21 cellular contexts compared by ENCODE assay signal in the genomic region with DNA sequence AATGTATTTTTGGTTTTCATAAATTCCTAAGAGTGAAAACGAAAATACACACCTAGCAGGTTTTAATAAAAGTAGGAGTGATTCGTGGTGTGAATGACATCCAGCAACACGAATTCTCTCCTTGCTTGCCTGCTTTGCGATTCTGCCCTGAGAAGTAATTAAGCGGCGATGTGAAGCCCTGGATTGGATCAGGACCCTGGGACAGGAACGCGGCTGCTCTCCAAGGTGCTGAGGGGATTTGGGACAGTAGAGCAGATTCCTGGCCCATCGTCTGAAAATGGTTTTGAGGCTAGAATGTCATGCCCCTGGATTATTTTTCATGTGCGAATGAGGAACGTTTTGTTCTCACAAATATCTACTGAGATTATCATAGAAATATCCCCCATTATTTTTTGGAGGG. TPM values are rescaled to one million over a fixed set of nuclear protein-coding genes. Genes with fewer than 3 reads are reported as not detected.
DNase-seq lines count a peak whose midpoint lies in the region; TF ChIP-seq lines count a peak whose summit lies in the region.
"Had no signal": no experiment of that assay in that cellular context is flagged by ENCODE, and none has a peak within 500 bp of the region (broad histone marks: within the 10 kb centered on the region; RNA-seq: fewer than 3 reads in every experiment).

No MANE protein-coding gene starts in this region.

- no peak for TF ChIP-seq RAD21 in liver (IDR thresholded peaks at IDR 0.05)

- CTCF ChIA-PET in Caco-2 (lab: Charles Lee): no interaction called here

- no peaks in the 10 kb centered on the region for H3K36me3 Mint-ChIP-seq in Caco-2 (ENCODE audit: insufficient read depth, unreplicated experiment)
- H3K36me3 Mint-ChIP-seq: brain, type B pancreatic cell had no signal

- no peak overlapping the region for H3K9ac ChIP-seq in liver (ENCODE audit: low read depth in 1 of 2, low read length in 2 of 2)

- peak; percentile 43 to 65 for DNase-seq in Caco-2
- DNase-seq in KBM-7: peak; percentile 12
- peak; percentile 13 for DNase-seq in choroid plexus epithelial cell (ENCODE audit: low read depth)
- no peak for DNase-seq in NCI-H526 treated with DMSO at 0.1 percent for 48 hours (lab: John Stamatoyannopoulos, UW)
- no peak for DNase-seq in tibial artery
- DNase-seq in activated CD4-positive, alpha-beta T cell treated with anti-CD3 and anti-CD28 coated beads for 1 hour: no peak
- no peak for DNase-seq in activated CD8-positive, alpha-beta memory T cell treated with anti-CD3 and anti-CD28 coated beads, Interleukin-2, amount 50 U/mL, for 4 hours
- DNase-seq: activated CD4-positive, alpha-beta T cell treated with anti-CD3 and anti-CD28 coated beads, Interleukin-2, amount 50 U/mL, for 48 hours; BE2C; effector CD4-positive, alpha-beta T cell; foreskin keratinocyte; NCI-H1417; NCI-H510A; retina; stimulated activated CD4-positive, alpha-beta T cell treated with anti-CD3 and anti-CD28 coated beads, Interleukin-2, amount 100 ng/mL, for 24 hours; T-helper 2 cell had no signal

- H3K9me3 Mint-ChIP-seq in Caco-2 (ENCODE audit: unreplicated experiment): no peaks in the 10 kb centered on the region
- H3K9me3 Mint-ChIP-seq: activated T-helper 17 cell treated with anti-CD3 and anti-CD28 coated beads, Interleukin-2, amount 50 U/mL, for 72 hours; type B pancreatic cell had no signal

- H3K9me3 ChIP-seq in Caco-2 (no peaks in the 10 kb centered on the region; the same call in 1 of the 2 replicates), liver (ENCODE audit: control insufficient read depth in 4 of 4, low read length in 3 of 4) (no peaks in the 10 kb centered on the region), tibial artery (no peaks in the 10 kb centered on the region)
- H3K9me3 ChIP-seq: BE2C had no signal

- H3K27me3 Mint-ChIP-seq in Caco-2 (ENCODE audit: insufficient read depth, unreplicated experiment): peaks cover 3% of the 10 kb centered on the region
- H3K27me3 Mint-ChIP-seq: activated T-helper 17 cell treated with anti-CD3 and anti-CD28 coated beads, Interleukin-2, amount 50 U/mL, for 72 hours had no signal

- in situ Hi-C loops in KBM-7 (cut with MboI; ENCODE audit: low pct_unique_long_range_greater_than_20kb, low sequenced_read_pairs): no loop called here

- no peaks in the 10 kb centered on the region for H3K4me1 Mint-ChIP-seq in Caco-2 (ENCODE audit: low read depth, unreplicated experiment)
- H3K4me1 Mint-ChIP-seq: activated T-helper 17 cell treated with anti-CD3 and anti-CD28 coated beads, Interleukin-2, amount 50 U/mL, for 72 hours had no signal

- no peak overlapping the region for H3K27ac Mint-ChIP-seq in Caco-2 (ENCODE audit: unreplicated experiment)
- H3K27ac Mint-ChIP-seq: activated T-helper 17 cell treated with anti-CD3 and anti-CD28 coated beads, Interleukin-2, amount 50 U/mL, for 72 hours; brain; type B pancreatic cell had no signal

- H3K27me3 ChIP-seq in Caco-2 (replicated peaks; ENCODE audit: control insufficient read depth, insufficient read depth, low read length) (no peaks in the 10 kb centered on the region), liver (ENCODE audit: control insufficient read depth in 4 of 4, insufficient read depth in 4 of 4, low read length in 3 of 4) (peaks cover 0 to 8% (median 0%) of the 10 kb centered on the region in 4 donors), tibial artery (peaks cover 0 to 6% of the 10 kb centered on the region in 2 donors)
- H3K27me3 ChIP-seq: BE2C, foreskin keratinocyte had no signal

- BruUV-seq in Caco-2 (replicated peaks; lab: Mats Ljungman, UMichigan): no TSS peak

- H3K4me3 ChIP-seq in Caco-2 (ENCODE audit: low read depth, low read length) (no peak overlapping the region), choroid plexus epithelial cell (ENCODE audit: low read depth, low read length) (no peak overlapping the region), liver (ENCODE audit: low read depth in 1 of 3, low read length in 3 of 3) (no peak overlapping the region), tibial artery (no peak overlapping the region)

- H3K4me3 Mint-ChIP-seq in Caco-2 (ENCODE audit: unreplicated experiment): no peak overlapping the region
- H3K4me3 Mint-ChIP-seq: activated T-helper 17 cell treated with anti-CD3 and anti-CD28 coated beads, Interleukin-2, amount 50 U/mL, for 72 hours; type B pancreatic cell had no signal

- H3K36me3 ChIP-seq in Caco-2 (ENCODE audit: control insufficient read depth, insufficient read depth, low read length): no peaks in the 10 kb centered on the region
- H3K36me3 ChIP-seq in liver (ENCODE audit: control insufficient read depth in 4 of 4, insufficient read depth in 3 of 4, low read depth in 1 of 4, low read length in 3 of 4): no peaks in the 10 kb centered on the region
- H3K36me3 ChIP-seq in tibial artery: no peaks in the 10 kb centered on the region
- H3K36me3 ChIP-seq: BE2C had no signal

- 8% methylated on average over 11 of the region's 11 CpGs for WGBS in liver

- POLR2A ChIA-PET in Caco-2 (lab: Charles Lee): no interaction called here

- TF ChIP-seq CTCF in Caco-2 (IDR thresholded peaks at IDR 0.05; ENCODE audit: insufficient read depth in 1 of 2, low read depth in 1 of 2, low read length in 1 of 2, severe bottlenecking in 1 of 2, unreplicated experiment in 1 of 2) (no peak), choroid plexus epithelial cell (conservative IDR thresholded peaks at IDR 0.05; ENCODE audit: low read depth, low read length) (no peak), liver (IDR thresholded peaks at IDR 0.05; ENCODE audit: low read depth, low read length, missing input control) (no peak), tibial artery (IDR thresholded peaks at IDR 0.05) (no peak)

- no peaks in the 10 kb centered on the region for H3K4me1 ChIP-seq in Caco-2
- H3K4me1 ChIP-seq in liver (ENCODE audit: control insufficient read depth in 4 of 4, insufficient read depth in 4 of 4, low read length in 3 of 4): no peaks in the 10 kb centered on the region
- no peaks in the 10 kb centered on the region for H3K4me1 ChIP-seq in tibial artery
- H3K4me1 ChIP-seq: BE2C, foreskin keratinocyte had no signal

- H3K27ac ChIP-seq in liver (ENCODE audit: low read depth in 1 of 2, low read length in 2 of 2) (no peak overlapping the region), tibial artery (no peak overlapping the region)
- H3K27ac ChIP-seq: foreskin keratinocyte had no signal

- intact Hi-C loops in Caco-2 (cut with micrococcal nuclease; ENCODE audit: unreplicated experiment) (no loop called here), tibial artery (cut with DNase I; ENCODE audit: low total_unique reads) (no loop called here)

TF ChIP-seq in liver, 16 proteins besides CTCF, POLR2A, EP300 and RAD21:
- TF ChIP-seq, protein P1, sequence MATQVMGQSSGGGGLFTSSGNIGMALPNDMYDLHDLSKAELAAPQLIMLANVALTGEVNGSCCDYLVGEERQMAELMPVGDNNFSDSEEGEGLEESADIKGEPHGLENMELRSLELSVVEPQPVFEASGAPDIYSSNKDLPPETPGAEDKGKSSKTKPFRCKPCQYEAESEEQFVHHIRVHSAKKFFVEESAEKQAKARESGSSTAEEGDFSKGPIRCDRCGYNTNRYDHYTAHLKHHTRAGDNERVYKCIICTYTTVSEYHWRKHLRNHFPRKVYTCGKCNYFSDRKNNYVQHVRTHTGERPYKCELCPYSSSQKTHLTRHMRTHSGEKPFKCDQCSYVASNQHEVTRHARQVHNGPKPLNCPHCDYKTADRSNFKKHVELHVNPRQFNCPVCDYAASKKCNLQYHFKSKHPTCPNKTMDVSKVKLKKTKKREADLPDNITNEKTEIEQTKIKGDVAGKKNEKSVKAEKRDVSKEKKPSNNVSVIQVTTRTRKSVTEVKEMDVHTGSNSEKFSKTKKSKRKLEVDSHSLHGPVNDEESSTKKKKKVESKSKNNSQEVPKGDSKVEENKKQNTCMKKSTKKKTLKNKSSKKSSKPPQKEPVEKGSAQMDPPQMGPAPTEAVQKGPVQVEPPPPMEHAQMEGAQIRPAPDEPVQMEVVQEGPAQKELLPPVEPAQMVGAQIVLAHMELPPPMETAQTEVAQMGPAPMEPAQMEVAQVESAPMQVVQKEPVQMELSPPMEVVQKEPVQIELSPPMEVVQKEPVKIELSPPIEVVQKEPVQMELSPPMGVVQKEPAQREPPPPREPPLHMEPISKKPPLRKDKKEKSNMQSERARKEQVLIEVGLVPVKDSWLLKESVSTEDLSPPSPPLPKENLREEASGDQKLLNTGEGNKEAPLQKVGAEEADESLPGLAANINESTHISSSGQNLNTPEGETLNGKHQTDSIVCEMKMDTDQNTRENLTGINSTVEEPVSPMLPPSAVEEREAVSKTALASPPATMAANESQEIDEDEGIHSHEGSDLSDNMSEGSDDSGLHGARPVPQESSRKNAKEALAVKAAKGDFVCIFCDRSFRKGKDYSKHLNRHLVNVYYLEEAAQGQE (IDR thresholded peaks at IDR 0.05): peak; percentile 97
- no peak for TF ChIP-seq YY1 (IDR thresholded peaks at IDR 0.05)

RNA-seq across cellular contexts. Expression of a gene that starts 7.8 kb away (rescaled TPM):
- total RNA-seq in Caco-2 (2022) (not detected in 2 replicates), liver (not detected)
- polyA plus RNA-seq in liver: not detected
- total RNA-seq: activated T-helper 17 cell treated with anti-CD3 and anti-CD28 coated beads, Interleukin-2, amount 50 U/mL, for 72 hours; foreskin keratinocyte had no signal
- polyA plus RNA-seq: foreskin keratinocyte, keratinocyte had no signal

Comparison
In these comparisons a context has a peak if more than half of its experiments do, and no peak if none do; other contexts are left out.
1. DNase-seq: peak in Caco-2 (2 of 2), KBM-7 (single experiment) and choroid plexus epithelial cell (single experiment); none in NCI-H526 treated with DMSO at 0.1 percent for 48 hours (single experiment), tibial artery (0 of 2), activated CD4-positive, alpha-beta T cell treated with anti-CD3 and anti-CD28 coated beads for 1 hour (single experiment) and activated CD8-positive, alpha-beta memory T cell treated with anti-CD3 and anti-CD28 coated beads, Interleukin-2, amount 50 U/mL, for 4 hours (single experiment).